In genomic region chr9:114587345-114588149, GRCh38 we compare ENCODE assay signal across 8 cellular contexts. TPM values are rescaled to one million over a fixed set of nuclear protein-coding genes. Genes with fewer than 3 reads are reported as not detected.
DNase-seq lines count a peak whose midpoint lies in the region; ATAC-seq and TF ChIP-seq lines count a peak whose summit lies in the region.

Gene ATP6V1G1 (plus strand): TSS chr9:114587769. CDS start chr9:114587839, 70 bp downstream.

- H3F3A ChIP-seq in PC-9 (ENCODE audit: insufficient read depth, low read depth): peaks cover 8% of the 10 kb centered on the region

- H3K9ac ChIP-seq in mucosa of rectum (ENCODE audit: low read depth in 1 of 2, low read length in 2 of 2): peak within 1 kb of the TSS; percentile 99 to 100

- no TSS peak for BruUV-seq in PC-9 (replicated peaks; lab: Mats Ljungman, UMichigan)

- peak within 1 kb of the TSS; percentile 82 for H3K27ac ChIP-seq in PC-9
- peak within 1 kb of the TSS; percentile 92 to 95 for H3K27ac ChIP-seq in mucosa of rectum (ENCODE audit: low read depth in 2 of 2, low read length in 2 of 2)

- POLR2A ChIA-PET in PC-9 (lab: Charles Lee; ENCODE audit: unreplicated experiment): interaction anchor here (0.5 to 1.3 kb wide), 14 partner anchors 16 to 534 kb away, joined by 3 to 16 read pairs (median 4); partner anchors contain the start of gene TMEM268

- peaks cover 36% of the 10 kb centered on the region for H4K20me1 ChIP-seq in PC-9 (ENCODE audit: insufficient read depth)

- DNase-seq in DMS153 treated with DMSO at 0.1 percent for 48 hours (lab: John Stamatoyannopoulos, UW; ENCODE audit: unreplicated experiment): peak; percentile 88
- DNase-seq in Jurkat, Clone E6-1 (ENCODE audit: low read depth, low spot score): peak; percentile 96
- DNase-seq in PC-9: peak; percentile 97 to 99
- DNase-seq in activated T-cell treated with anti-CD3 and anti-CD28 coated beads, Interleukin-2, amount 50 U/mL, for 1 hour: peak; percentile 95
- peak; percentile 99 for DNase-seq in erythroblast (lab: John Stamatoyannopoulos, UW)
- DNase-seq in stimulated activated CD8-positive, alpha-beta memory T cell treated with anti-CD3 and anti-CD28 coated beads, Interleukin-4, amount 100 ng/mL, for 48 hours: peak; percentile 100

- peak within 1 kb of the TSS; percentile 80 for H2AFZ ChIP-seq in PC-9

- peak; percentile 95 for ATAC-seq in GM21619 (IDR thresholded peaks at IDR 0.05; ENCODE audit: unreplicated experiment)

- H3K9me3 ChIP-seq in PC-9 (ENCODE audit: insufficient read depth, low read depth) (no peaks in the 10 kb centered on the region), mucosa of rectum (ENCODE audit: control insufficient read depth in 2 of 2, low read length in 2 of 2) (no peaks in the 10 kb centered on the region)

- CTCF ChIA-PET in PC-9 (lab: Charles Lee): interaction anchor here (0.5 to 1.3 kb wide), 6 partner anchors 13 to 182 kb away, joined by 3 to 5 read pairs (median 3); no protein-coding TSS in a partner anchor

- H3K4me1 ChIP-seq in PC-9 (replicated peaks; ENCODE audit: insufficient read depth) (peaks cover 20% of the 10 kb centered on the region), mucosa of rectum (ENCODE audit: control insufficient read depth in 2 of 2, insufficient read depth in 2 of 2, low read length in 2 of 2) (peaks cover 24 to 27% of the 10 kb centered on the region in 2 donors)

- H3K27me3 ChIP-seq in PC-9 (ENCODE audit: insufficient read depth, low read depth) (no peaks in the 10 kb centered on the region), mucosa of rectum (ENCODE audit: control insufficient read depth in 2 of 2, insufficient read depth in 2 of 2, low read length in 2 of 2) (no peaks in the 10 kb centered on the region)

- intact Hi-C loops in PC-9 (cut with micrococcal nuclease; ENCODE audit: unreplicated experiment): loop anchor here (1.0 to 2.0 kb wide), 4 partner anchors 35 to 182 kb away; partner anchors contain the start of gene WHRN

- no peaks in the 10 kb centered on the region for H3K36me3 ChIP-seq in PC-9 (ENCODE audit: low read depth)
- peaks cover 0 to 2% of the 10 kb centered on the region in 2 donors for H3K36me3 ChIP-seq in mucosa of rectum (ENCODE audit: control insufficient read depth in 2 of 2, insufficient read depth in 2 of 2, low read length in 2 of 2)

- peak; percentile 97 for TF ChIP-seq POLR2A in erythroblast (IDR thresholded peaks at IDR 0.05; ENCODE audit: low read length)

- no peak for TF ChIP-seq CTCF in PC-9 (conservative IDR thresholded peaks at IDR 0.05)

- H3K9me2 ChIP-seq in PC-9 (ENCODE audit: insufficient read depth): no peaks in the 10 kb centered on the region

- peak within 1 kb of the TSS; percentile 99 for H3K4me3 ChIP-seq in Jurkat, Clone E6-1 (ENCODE audit: low read length)
- H3K4me3 ChIP-seq in PC-9 (peak within 1 kb of the TSS; percentile 78), mucosa of rectum (ENCODE audit: low read length in 2 of 2) (peak within 1 kb of the TSS; percentile 96 to 100)

- H3K4me2 ChIP-seq in PC-9: peak within 1 kb of the TSS; percentile 91

- peaks cover 50% of the 10 kb centered on the region for H3K79me2 ChIP-seq in PC-9 (ENCODE audit: low read depth)

RNA-seq across cellular contexts. Expression of gene ATP6V1G1, which starts in this region (rescaled TPM):
- 163 TPM for polyA plus RNA-seq in Jurkat, Clone E6-1 (2012; ENCODE audit: insufficient read depth, insufficient read length)
- 81.9 and 90.6 TPM in 2 replicates for total RNA-seq in PC-9 (2021)

Comparison
In these comparisons a context has a peak if more than half of its experiments do, and no peak if none do; other contexts are left out.
1. Peak in every context shown above with its lines: DNase-seq, ATAC-seq, H3K4me3 ChIP-seq and H3K27ac ChIP-seq.